In the genomic region with DNA sequence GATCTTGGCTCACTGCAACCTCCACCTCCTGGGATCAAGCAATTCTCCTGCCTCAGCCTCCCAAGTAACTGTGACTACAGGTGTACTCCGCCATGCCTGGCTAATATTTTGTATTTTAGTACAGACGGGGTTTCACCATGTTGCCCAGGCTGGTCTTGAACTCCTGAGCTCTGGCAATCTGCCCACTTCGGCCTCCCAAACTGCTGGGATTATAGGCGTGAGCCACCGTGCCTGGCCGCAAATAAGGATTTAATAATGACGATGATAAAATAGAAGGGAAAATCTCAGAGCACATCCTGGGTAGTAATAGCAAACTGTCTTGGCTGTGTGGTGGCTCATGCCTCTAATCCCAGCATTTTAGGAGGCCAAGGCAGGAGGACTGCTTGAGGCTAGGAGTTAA, we compare ENCODE assay signal across 8 cellular contexts. TPM values are rescaled to one million over a fixed set of nuclear protein-coding genes. Genes with fewer than 3 reads are reported as not detected.
A peak's percentile ranks its signal among the peaks of the same experiment; 100 is the strongest.
DNase-seq lines count a peak whose midpoint lies in the region; ATAC-seq, FAIRE-seq and TF ChIP-seq lines count a peak whose summit lies in the region.
"Not testable (repeated sequence)": the region's sequence is repeated elsewhere in the genome, so short reads cannot be mapped to it uniquely, and the experiment has no call there.

No MANE protein-coding gene starts in this region.

- not testable (repeated sequence) for H4K20me1 ChIP-seq in BLaER1 treated with 17β-estradiol and CSF1 and Interleukin-3, amounts not matched to agents 10 nM and 100 nM; Loucy (ENCODE audit: insufficient read depth, low read length, poor library complexity, severe bottlenecking); H1 (replicated peaks in 1 of 2; ENCODE audit: control insufficient read depth in 1 of 2, insufficient read depth in 2 of 2, low read length in 2 of 2); HepG2 (ENCODE audit: insufficient read depth, low read length)

- not testable (repeated sequence) for TF ChIP-seq POLR2A in H1 (IDR thresholded peaks at IDR 0.05; ENCODE audit: control extremely low read depth in 1 of 2, low read depth in 2 of 2, low read length in 2 of 2); HepG2 (IDR thresholded peaks at IDR 0.05; ENCODE audit: insufficient read depth in 1 of 2, low read depth in 2 of 2, low read length in 2 of 2)

- not testable (repeated sequence) for DNase-seq in activated B cell treated with CpG ODN at 0.5 μM for 24 hours; activated naive CD4-positive, alpha-beta T cell treated with anti-CD3 and anti-CD28 coated beads, Interleukin-2, amount 50 U/mL, for 72 hours (ENCODE audit: low spot score in 2 of 2); H1 (ENCODE audit: low read depth in 1 of 2, low spot score in 2 of 2); HepG2 (ENCODE audit: low spot score)
- DNase-seq in pancreas: peak in 2 of 6 donors; percentile 53 to 67

- CTCF ChIA-PET in activated B cell treated with CpG ODN at 0.5 μM for 24 hours (lab: Charles Lee) (interaction anchor here (1.5 kb wide), 1 partner anchor 20 kb away, joined by 8 read pairs; no protein-coding TSS in a partner anchor), H1 (lab: Charles Lee; ENCODE audit: partially characterized antibody) (interaction anchor here (0.7 to 2.0 kb wide), 3 partner anchors 16 to 150 kb away, joined by 3 to 5 read pairs (median 3); no protein-coding TSS in a partner anchor)
- CTCF ChIA-PET in HepG2 (lab: Yijun Ruan, JAX; ENCODE audit: low intra/inter-chr PET ratio, low total read pairs): not testable (repeated sequence)

- not testable (repeated sequence) for H3F3A ChIP-seq in Loucy (ENCODE audit: low read depth)

- not testable (repeated sequence) for H2BK5ac ChIP-seq in H1 (ENCODE audit: low read depth, low read length)

- not testable (repeated sequence) for H3K4me3 ChIP-seq in BLaER1 treated with 17β-estradiol and CSF1 and Interleukin-3, amounts not matched to agents 10 nM and 100 nM; H1 (ENCODE audit: extremely low read depth in 1 of 4, insufficient read depth in 2 of 4, low read depth in 3 of 4, low read length in 4 of 4); HepG2 (replicated peaks in 1 of 3; ENCODE audit: insufficient read depth in 1 of 3, low read depth in 2 of 3, low read length in 3 of 3); pancreas; thymus (ENCODE audit: low read length)
- peak overlapping the region; percentile 51 for H3K4me3 ChIP-seq in Loucy (ENCODE audit: low read length, poor library complexity, severe bottlenecking)

- H3K9me3 Mint-ChIP-seq in activated B cell treated with CpG ODN at 0.5 μM for 24 hours; activated naive CD4-positive, alpha-beta T cell treated with anti-CD3 and anti-CD28 coated beads, Interleukin-2, amount 50 U/mL, for 72 hours: not testable (repeated sequence)

- POLR2A ChIA-PET in activated B cell treated with CpG ODN at 0.5 μM for 24 hours (lab: Charles Lee): interaction anchor here (0.6 to 5.6 kb wide), 8 partner anchors 31 to 122 kb away, joined by 3 to 91 read pairs (median 4); a partner anchor contains a TSS
- POLR2A ChIA-PET in H1 (lab: Charles Lee; ENCODE audit: partially characterized antibody); HepG2 (lab: Yijun Ruan, JAX): not testable (repeated sequence)

- in situ Hi-C loops in HepG2 (cut with HindIII; ENCODE audit: extremely low pct_ligation_motif_present, low pct_unique_long_range_greater_than_20kb): not testable (repeated sequence)

- H3K27ac Mint-ChIP-seq in activated B cell treated with CpG ODN at 0.5 μM for 24 hours: peak overlapping the region; percentile 95
- H3K27ac Mint-ChIP-seq in activated naive CD4-positive, alpha-beta T cell treated with anti-CD3 and anti-CD28 coated beads, Interleukin-2, amount 50 U/mL, for 72 hours: peak overlapping the region; percentile 84 to 90

- not testable (repeated sequence) for H3K4me3 Mint-ChIP-seq in activated B cell treated with CpG ODN at 0.5 μM for 24 hours

- H3K4me1 ChIP-seq in BLaER1 treated with 17β-estradiol and CSF1 and Interleukin-3, amounts not matched to agents 10 nM and 100 nM: peaks cover 91 to 100% (median 98%) of the 10 kb centered on the region in 10 experiments
- H3K4me1 ChIP-seq in Loucy (ENCODE audit: insufficient read depth, low read length, poor library complexity, severe bottlenecking) (peaks cover 76% of the 10 kb centered on the region), H1 (replicated peaks in 1 of 4; ENCODE audit: control insufficient read depth in 3 of 4, insufficient read depth in 4 of 4, low read length in 3 of 4) (peaks cover 3 to 15% (median 7%) of the 10 kb centered on the region in 4 experiments), HepG2 (ENCODE audit: insufficient read depth, low read length) (peaks cover 74% of the 10 kb centered on the region), pancreas (peaks cover 20 to 60% (median 26%) of the 10 kb centered on the region in 3 donors), thymus (ENCODE audit: control insufficient read depth, insufficient read depth, low read length) (peaks cover 32% of the 10 kb centered on the region)

- H3K23ac ChIP-seq in H1 (ENCODE audit: insufficient read length): not testable (repeated sequence)

- not testable (repeated sequence) for H2BK15ac ChIP-seq in H1 (ENCODE audit: low read length)

- not testable (repeated sequence) for H3K9me2 ChIP-seq in Loucy (replicated peaks; ENCODE audit: low read depth, low read length)

- H2AK5ac ChIP-seq in H1 (ENCODE audit: low read depth, low read length): peak overlapping the region; percentile 75

- H3K4me2 ChIP-seq in BLaER1 treated with 17β-estradiol and CSF1 and Interleukin-3, amounts not matched to agents 10 nM and 100 nM: peak overlapping the region; percentile 74 to 99 (median 91); a peak in 21 of 22 replicates
- peak overlapping the region; percentile 67 for H3K4me2 ChIP-seq in Loucy (ENCODE audit: low read depth, low read length, poor library complexity, severe bottlenecking)
- H3K4me2 ChIP-seq in H1 (ENCODE audit: insufficient read depth in 1 of 2, low read depth in 2 of 2, low read length in 2 of 2): not testable (repeated sequence)
- peak overlapping the region; percentile 68; the same call in 1 of the 2 replicates for H3K4me2 ChIP-seq in HepG2 (ENCODE audit: low read depth, low read length)

- H3K23me2 ChIP-seq in H1 (ENCODE audit: low read depth, low read length): not testable (repeated sequence)

- not testable (repeated sequence) for TF ChIP-seq RAD21 in H1 (IDR thresholded peaks at IDR 0.05 in 1 of 2, conservative IDR thresholded peaks at IDR 0.05 in 1 of 2; ENCODE audit: low read depth in 2 of 2, low read length in 2 of 2); HepG2 (CRISPR knock-in tag; IDR thresholded peaks at IDR 0.05)

- not testable (repeated sequence) for H2BK20ac ChIP-seq in H1 (ENCODE audit: low read length)

- not testable (repeated sequence) for BruUV-seq in HepG2 (replicated peaks; lab: Mats Ljungman, UMichigan)

- not testable (repeated sequence) for FAIRE-seq in H1 (lab: Jason Lieb, UNC); HepG2 (lab: Jason Lieb, UNC); pancreas (lab: Jason Lieb, UNC)

- WGBS in H1 (ENCODE audit: extremely low coverage in 1 of 2, insufficient coverage in 1 of 2, insufficient read length in 1 of 2, insufficient replicate concordance in 2 of 2, low coverage in 1 of 2, low lambda C conversion rate in 2 of 2, missing lambda C conversion rate in 1 of 2), 2 experiments: 95% methylated on average over 7 of the region's 7 CpGs; no CpG with 5 or more reads in 1 of the 2 experiments
- 78% methylated on average over 7 of the region's 7 CpGs for WGBS in HepG2 (ENCODE audit: low lambda C conversion rate)
- 81 to 83% methylated on average over 7 of the region's 7 CpGs for WGBS in pancreas, 2 donors
- 97% methylated on average over 7 of the region's 7 CpGs for WGBS in thymus

- H3K79me2 ChIP-seq in Loucy (ENCODE audit: insufficient read depth, low read length): peaks cover 12% of the 10 kb centered on the region
- not testable (repeated sequence) for H3K79me2 ChIP-seq in H1 (ENCODE audit: control insufficient read depth in 1 of 2, insufficient read depth in 2 of 2, low read length in 2 of 2); HepG2 (ENCODE audit: insufficient read depth, low read length)

- H2BK120ac ChIP-seq in H1 (replicated peaks; ENCODE audit: low read depth, low read length): not testable (repeated sequence)

- TF ChIP-seq CTCF in Loucy (conservative IDR thresholded peaks at IDR 0.05; ENCODE audit: low read length); activated B cell treated with CpG ODN at 0.5 μM for 24 hours (IDR thresholded peaks at IDR 0.05); H1 (IDR thresholded peaks at IDR 0.05; ENCODE audit: control extremely low read depth in 1 of 3, insufficient read depth in 1 of 3, low read depth in 1 of 3, low read length in 3 of 3); HepG2 (CRISPR knock-in tag; IDR thresholded peaks at IDR 0.05); pancreas (IDR thresholded peaks at IDR 0.05): not testable (repeated sequence)

- H3K27ac ChIP-seq in BLaER1 treated with 17β-estradiol and CSF1 and Interleukin-3, amounts not matched to agents 10 nM and 100 nM: peak overlapping the region; percentile 47 to 92 (median 88); a peak in 21 of 22 replicates
- H3K27ac ChIP-seq in H1 (ENCODE audit: low read depth, low read length); HepG2 (ENCODE audit: extremely low read length, insufficient read depth, low read length): not testable (repeated sequence)
- peak overlapping the region; percentile 57 to 98 (median 83) for H3K27ac ChIP-seq in pancreas
- peak overlapping the region; percentile 96 for H3K27ac ChIP-seq in thymus (ENCODE audit: low read depth)

- ATAC-seq in activated B cell treated with CpG ODN at 0.5 μM for 24 hours (ENCODE audit: low read depth); activated naive CD4-positive, alpha-beta T cell treated with anti-CD3 and anti-CD28 coated beads, Interleukin-2, amount 50 U/mL, for 72 hours; HepG2; pancreas: not testable (repeated sequence)

- H3K56ac ChIP-seq in H1 (replicated peaks; ENCODE audit: insufficient read length, low read depth, low read length): not testable (repeated sequence)

- H2BK12ac ChIP-seq in H1 (ENCODE audit: low read depth, low read length): 0 out of 2 replicates have a peak overlapping the region, but pooled peaks have one; percentile 17

- TF ChIP-seq EP300 in H1 (IDR thresholded peaks at IDR 0.05; ENCODE audit: borderline replicate concordance in 1 of 2, low read depth in 2 of 2, low read length in 2 of 2); HepG2 (IDR thresholded peaks at IDR 0.05; ENCODE audit: low read depth in 2 of 2, low read length in 2 of 2); HepG2 (CRISPR knock-in tag; IDR thresholded peaks at IDR 0.05; ENCODE audit: borderline replicate concordance): not testable (repeated sequence)

- not testable (repeated sequence) for H3K27me3 Mint-ChIP-seq in activated B cell treated with CpG ODN at 0.5 μM for 24 hours

- not testable (repeated sequence) for H3K4ac ChIP-seq in H1 (replicated peaks; ENCODE audit: insufficient read length, low read depth, low read length)

- not testable (repeated sequence) for H4K5ac ChIP-seq in H1 (ENCODE audit: insufficient read length, low read depth, low read length)

- intact Hi-C loops in activated B cell treated with CpG ODN at 0.5 μM for 24 hours (cut with micrococcal nuclease): loop anchor here (1.0 kb wide), 3 partner anchors 46 to 120 kb away; no protein-coding TSS in a partner anchor
- intact Hi-C loops in HepG2 (cut with micrococcal nuclease; ENCODE audit: unreplicated experiment): not testable (repeated sequence)
- intact Hi-C loops in pancreas (cut with DNase I): loop anchor here in 1 of 3 donors (10.0 kb wide), 1 partner anchor 46 kb away; no protein-coding TSS in a partner anchor

- H3K9me3 ChIP-seq in BLaER1 treated with 17β-estradiol and CSF1 and Interleukin-3, amounts not matched to agents 10 nM and 100 nM (replicated peaks in 1 of 11); Loucy (ENCODE audit: insufficient read depth, low read depth, low read length); H1 (ENCODE audit: insufficient read depth in 2 of 2, low read depth in 1 of 2, low read length in 1 of 2); HepG2 (ENCODE audit: low read length); pancreas; thymus (ENCODE audit: control insufficient read depth): not testable (repeated sequence)

- not testable (repeated sequence) for H3K27me3 ChIP-seq in BLaER1 treated with 17β-estradiol and CSF1 and Interleukin-3, amounts not matched to agents 10 nM and 100 nM; Loucy (ENCODE audit: insufficient read depth, low read length, poor library complexity, severe bottlenecking); H1 (replicated peaks in 1 of 4; ENCODE audit: control insufficient read depth in 3 of 4, extremely low read depth in 1 of 4, insufficient read depth in 3 of 4, low read length in 3 of 4); HepG2 (ENCODE audit: control insufficient read depth in 1 of 2, insufficient read depth in 2 of 2, low read length in 2 of 2); pancreas; thymus (ENCODE audit: control insufficient read depth, insufficient read depth)

- not testable (repeated sequence) for H3K36me3 ChIP-seq in BLaER1 treated with 17β-estradiol and CSF1 and Interleukin-3, amounts not matched to agents 10 nM and 100 nM; Loucy (ENCODE audit: insufficient read depth, low read length); H1 (ENCODE audit: control insufficient read depth in 2 of 4, insufficient read depth in 4 of 4, low read length in 3 of 4); HepG2 (replicated peaks in 1 of 2; ENCODE audit: control insufficient read depth in 1 of 2, insufficient read depth in 2 of 2, low read length in 2 of 2); pancreas; thymus (ENCODE audit: control insufficient read depth, insufficient read depth)

- H3K36me3 Mint-ChIP-seq in activated B cell treated with CpG ODN at 0.5 μM for 24 hours (ENCODE audit: low read depth); activated naive CD4-positive, alpha-beta T cell treated with anti-CD3 and anti-CD28 coated beads, Interleukin-2, amount 50 U/mL, for 72 hours: not testable (repeated sequence)

- H3K18ac ChIP-seq in H1 (ENCODE audit: extremely low read depth, low read length): not testable (repeated sequence)

- H3K14ac ChIP-seq in H1 (ENCODE audit: insufficient read length): not testable (repeated sequence)

- H3K9ac ChIP-seq in BLaER1 treated with 17β-estradiol and CSF1 and Interleukin-3, amounts not matched to agents 10 nM and 100 nM: peak overlapping the region in 10 of 11 experiments; percentile 37 to 77 (median 72); a peak in 19 of 22 replicates
- peak overlapping the region; percentile 76 for H3K9ac ChIP-seq in Loucy (ENCODE audit: low read depth, low read length, poor library complexity, severe bottlenecking)
- not testable (repeated sequence) for H3K9ac ChIP-seq in H1 (replicated peaks in 1 of 4; ENCODE audit: extremely low read depth in 1 of 4, low read depth in 3 of 4, low read length in 3 of 4); HepG2 (ENCODE audit: insufficient read depth, low read depth, low read length)

- not testable (repeated sequence) for H2AFZ ChIP-seq in Loucy (ENCODE audit: low read length); H1 (ENCODE audit: low read length); HepG2 (ENCODE audit: low read length)

- not testable (repeated sequence) for H4K91ac ChIP-seq in H1 (replicated peaks; ENCODE audit: insufficient read length, low read length)

- not testable (repeated sequence) for H3K79me1 ChIP-seq in H1 (ENCODE audit: low read depth, low read length)

- H3K4me1 Mint-ChIP-seq in activated B cell treated with CpG ODN at 0.5 μM for 24 hours: peaks cover 70% of the 10 kb centered on the region

- not testable (repeated sequence) for H4K8ac ChIP-seq in H1 (ENCODE audit: extremely low read depth, insufficient read depth, low read length)

RNA-seq across cellular contexts. Expression of a gene that starts 30.5 kb away (rescaled TPM):
- total RNA-seq in activated B cell treated with CpG ODN at 0.5 μM for 24 hours (59.1 and 71.7 TPM in 2 replicates), HepG2 (2016; rRNA removed; fragmentation: Illumina TruSeq; extraction: Trizol) (41.4 and 61.4 TPM in 2 replicates), pancreas (10 to 100 TPM; 20.4 to 33.6 (median 30.5) TPM)
- 100 to 1,000 TPM; 120 to 122 TPM for total RNA-seq in activated naive CD4-positive, alpha-beta T cell treated with anti-CD3 and anti-CD28 coated beads, Interleukin-2, amount 50 U/mL, for 72 hours
- 47.5 and 53.8 TPM in 2 replicates for total RNA-seq in H1 (2021; fragmentation: NEBNext Ultra II Directional; extraction: Animal tissue kit (Norgen Biotek cat#: 25700))
- polyA plus RNA-seq in H1 (2011; rRNA removed) (116 and 124 TPM in 2 replicates), HepG2 (2011; rRNA removed) (109 and 110 TPM in 2 replicates), pancreas (10 to 100 TPM; 43.1 to 49.5 TPM), thymus (68.7 TPM)
- polyA plus RNA-seq in H1 (2011; cell fraction: cytosol; rRNA removed): 132 TPM
- 83.4 TPM for polyA plus RNA-seq in H1 (2011; cell fraction: nucleus; rRNA removed)
- 60.1 to 78.2 TPM (median 74.1 TPM) in 4 replicates for polyA plus RNA-seq in H1 (2012, experiment 1 of 2)
- polyA plus RNA-seq in H1 (2012, experiment 2 of 2): 94.0 TPM
- polyA plus RNA-seq in H1 (2013, experiment 1 of 2): 48.6 TPM
- 47.3 TPM for polyA plus RNA-seq in H1 (2013, experiment 2 of 2)
- polyA minus RNA-seq in H1 (2011; rRNA and poly(A)+ RNA removed): 62.2 and 73.6 TPM in 2 replicates
- polyA minus RNA-seq in H1 (2011; cell fraction: cytosol; rRNA and poly(A)+ RNA removed): 39.3 TPM
- 25.2 TPM for polyA minus RNA-seq in H1 (2011; cell fraction: nucleus; rRNA and poly(A)+ RNA removed)
- 25.1 and 26.3 TPM in 2 replicates for total RNA-seq in HepG2 (2016; cell fraction: cytosol; rRNA removed; fragmentation: Illumina TruSeq; extraction: Trizol; ENCODE audit: low read depth)
- total RNA-seq in HepG2 (2016; cell fraction: insoluble cytoplasmic fraction; rRNA removed; fragmentation: Illumina TruSeq; extraction: Trizol): 43.5 and 58.4 TPM in 2 replicates
- 41.6 and 41.7 TPM in 2 replicates for total RNA-seq in HepG2 (2016; cell fraction: membrane; rRNA removed; fragmentation: Illumina TruSeq; extraction: Trizol)
- 22.3 and 24.9 TPM in 2 replicates for total RNA-seq in HepG2 (2016; cell fraction: nucleus; rRNA removed; fragmentation: Illumina TruSeq; extraction: Trizol)
- polyA plus RNA-seq in HepG2 (2011; cell fraction: cytosol; rRNA removed): 154 and 163 TPM in 2 replicates
- 73.0 and 74.6 TPM in 2 replicates for polyA plus RNA-seq in HepG2 (2011; cell fraction: nucleus; rRNA removed)
- 58.3 and 59.9 TPM in 2 replicates for polyA plus RNA-seq in HepG2 (2012)
- 60.8 and 72.4 TPM in 2 replicates for polyA plus RNA-seq in HepG2 (2016; cell fraction: cytosol; fragmentation: Illumina TruSeq; extraction: Trizol; ENCODE audit: low read depth)
- 152 and 166 TPM in 2 replicates for polyA plus RNA-seq in HepG2 (2016; cell fraction: insoluble cytoplasmic fraction; fragmentation: Illumina TruSeq; extraction: Trizol; ENCODE audit: low read depth)
- polyA plus RNA-seq in HepG2 (2016; cell fraction: membrane; fragmentation: Illumina TruSeq; extraction: Trizol; ENCODE audit: low read depth): 76.6 and 79.8 TPM in 2 replicates
- polyA plus RNA-seq in HepG2 (2016; cell fraction: nucleus; fragmentation: Illumina TruSeq; extraction: Trizol; ENCODE audit: insufficient read depth, low read depth): 71.7 and 73.1 TPM in 2 replicates
- polyA minus RNA-seq in HepG2 (2011; rRNA and poly(A)+ RNA removed; ENCODE audit: low replicate concordance): 73.8 and 91.5 TPM in 2 replicates
- polyA minus RNA-seq in HepG2 (2011; cell fraction: cytosol; rRNA and poly(A)+ RNA removed): 34.7 and 35.7 TPM in 2 replicates
- polyA minus RNA-seq in HepG2 (2011; cell fraction: nucleus; rRNA and poly(A)+ RNA removed): 19.7 and 25.7 TPM in 2 replicates

RNA-seq across cellular contexts. Expression of a gene that starts 55.9 kb away (rescaled TPM):
- 3.9 and 6.5 TPM in 2 replicates for total RNA-seq in activated B cell treated with CpG ODN at 0.5 μM for 24 hours
- total RNA-seq in activated naive CD4-positive, alpha-beta T cell treated with anti-CD3 and anti-CD28 coated beads, Interleukin-2, amount 50 U/mL, for 72 hours: 10 to 100 TPM; 13.8 to 20.6 TPM
- 27.8 and 31.5 TPM in 2 replicates for total RNA-seq in H1 (2021; fragmentation: NEBNext Ultra II Directional; extraction: Animal tissue kit (Norgen Biotek cat#: 25700))
- polyA plus RNA-seq in H1 (2011; rRNA removed): 11.5 and 17.1 TPM in 2 replicates
- polyA plus RNA-seq in H1 (2011; cell fraction: cytosol; rRNA removed): 6.6 TPM
- 14.6 TPM for polyA plus RNA-seq in H1 (2011; cell fraction: nucleus; rRNA removed)
- 11.1 to 19.7 TPM (median 14.2 TPM) in 4 replicates for polyA plus RNA-seq in H1 (2012, experiment 1 of 2)
- 15.2 TPM for polyA plus RNA-seq in H1 (2012, experiment 2 of 2)
- polyA plus RNA-seq in H1 (2013, experiment 1 of 2): 16.3 TPM
- polyA plus RNA-seq in H1 (2013, experiment 2 of 2): 18.0 TPM
- polyA minus RNA-seq in H1 (2011; rRNA and poly(A)+ RNA removed): 10.5 and 14.3 TPM in 2 replicates
- 12.0 TPM for polyA minus RNA-seq in H1 (2011; cell fraction: cytosol; rRNA and poly(A)+ RNA removed)
- 13.3 TPM for polyA minus RNA-seq in H1 (2011; cell fraction: nucleus; rRNA and poly(A)+ RNA removed)
- 20.8 and 28.1 TPM in 2 replicates for total RNA-seq in HepG2 (2016; rRNA removed; fragmentation: Illumina TruSeq; extraction: Trizol)
- 7.3 and 8.2 TPM in 2 replicates for total RNA-seq in HepG2 (2016; cell fraction: cytosol; rRNA removed; fragmentation: Illumina TruSeq; extraction: Trizol; ENCODE audit: low read depth)
- 20.3 and 27.3 TPM in 2 replicates for total RNA-seq in HepG2 (2016; cell fraction: insoluble cytoplasmic fraction; rRNA removed; fragmentation: Illumina TruSeq; extraction: Trizol)
- total RNA-seq in HepG2 (2016; cell fraction: membrane; rRNA removed; fragmentation: Illumina TruSeq; extraction: Trizol): 21.0 and 23.1 TPM in 2 replicates
- total RNA-seq in HepG2 (2016; cell fraction: nucleus; rRNA removed; fragmentation: Illumina TruSeq; extraction: Trizol): 36.0 and 41.8 TPM in 2 replicates
- polyA plus RNA-seq in HepG2 (2011; rRNA removed): 8.6 and 9.3 TPM in 2 replicates
- 6.1 and 7.7 TPM in 2 replicates for polyA plus RNA-seq in HepG2 (2011; cell fraction: cytosol; rRNA removed)
- 13.7 and 15.2 TPM in 2 replicates for polyA plus RNA-seq in HepG2 (2011; cell fraction: nucleus; rRNA removed)
- polyA plus RNA-seq in HepG2 (2012): 14.0 and 17.1 TPM in 2 replicates
- 4.4 and 4.5 TPM in 2 replicates for polyA plus RNA-seq in HepG2 (2016; cell fraction: cytosol; fragmentation: Illumina TruSeq; extraction: Trizol; ENCODE audit: low read depth)
- polyA plus RNA-seq in HepG2 (2016; cell fraction: insoluble cytoplasmic fraction; fragmentation: Illumina TruSeq; extraction: Trizol; ENCODE audit: low read depth): 24.5 and 29.9 TPM in 2 replicates
- polyA plus RNA-seq in HepG2 (2016; cell fraction: membrane; fragmentation: Illumina TruSeq; extraction: Trizol; ENCODE audit: low read depth): 14.7 and 14.9 TPM in 2 replicates
- polyA plus RNA-seq in HepG2 (2016; cell fraction: nucleus; fragmentation: Illumina TruSeq; extraction: Trizol; ENCODE audit: insufficient read depth, low read depth): 46.8 and 52.4 TPM in 2 replicates
- 15.6 and 23.7 TPM in 2 replicates for polyA minus RNA-seq in HepG2 (2011; rRNA and poly(A)+ RNA removed; ENCODE audit: low replicate concordance)
- polyA minus RNA-seq in HepG2 (2011; cell fraction: cytosol; rRNA and poly(A)+ RNA removed): 11.4 and 13.1 TPM in 2 replicates
- polyA minus RNA-seq in HepG2 (2011; cell fraction: nucleus; rRNA and poly(A)+ RNA removed): 8.6 and 10.9 TPM in 2 replicates
- total RNA-seq in pancreas: 1 to 10 TPM; 3.9 to 6.0 (median 5.3) TPM
- polyA plus RNA-seq in pancreas: 1 to 10 TPM; 2.0 to 3.5 TPM
- polyA plus RNA-seq in thymus: 2.5 TPM
